ENCODE assay signal across 9 cellular contexts in the genomic region with DNA sequence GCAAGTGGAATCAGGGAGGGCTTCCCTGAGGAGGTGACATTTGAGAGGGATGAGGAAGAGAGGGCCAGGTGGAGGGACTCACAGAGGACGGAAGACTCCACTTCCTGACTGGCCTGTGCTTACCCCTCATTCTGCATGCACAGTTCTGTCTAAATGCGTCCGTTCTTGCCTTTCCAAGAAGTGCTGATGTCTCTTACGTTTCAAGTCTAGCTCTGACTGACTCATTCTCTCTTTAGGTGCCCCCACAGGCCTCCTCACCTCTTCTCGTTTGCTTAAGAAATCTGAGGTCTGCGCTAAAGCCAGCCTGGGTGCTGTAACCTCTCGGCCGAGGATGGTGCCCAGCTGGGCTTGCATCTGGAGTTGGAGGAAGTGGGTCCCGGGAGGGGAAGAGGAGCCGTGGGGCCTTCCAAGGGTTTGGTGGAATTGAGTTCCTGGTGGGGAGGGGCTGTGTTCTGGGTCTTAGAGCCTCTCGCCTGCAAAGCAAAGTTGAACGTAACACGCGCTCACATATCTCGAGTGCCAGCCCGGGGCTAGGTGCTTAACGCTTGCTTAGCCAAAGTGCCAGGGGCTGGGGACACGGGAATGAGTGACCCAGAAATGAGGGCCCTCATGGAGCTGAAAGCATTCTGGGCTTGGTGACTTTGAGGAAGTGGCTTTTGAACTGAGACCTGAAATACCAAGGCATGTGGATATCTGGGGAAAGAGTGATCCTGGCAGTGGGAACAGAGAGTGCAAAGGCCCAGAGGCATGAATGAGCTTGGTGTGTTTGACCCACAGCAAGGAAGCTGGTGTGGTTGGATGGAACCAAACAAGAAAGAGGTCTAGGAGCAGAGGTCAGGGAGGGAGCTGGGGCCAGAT. TPM values are rescaled to one million over a fixed set of nuclear protein-coding genes. Genes with fewer than 3 reads are reported as not detected.
DNase-seq lines count a peak whose midpoint lies in the region; ATAC-seq and TF ChIP-seq lines count a peak whose summit lies in the region.
"Had no signal": no experiment of that assay in that cellular context is flagged by ENCODE, and none has a peak within 500 bp of the region (broad histone marks: within the 10 kb centered on the region; RNA-seq: fewer than 3 reads in every experiment).

No MANE protein-coding gene starts in this region.

- H3K4me3 ChIP-seq in AG10803 (ENCODE audit: low read length) = no peak overlapping the region
- no peak overlapping the region for H3K4me3 ChIP-seq in HL-60 (replicated peaks; ENCODE audit: insufficient read depth, low read length)
- H3K4me3 ChIP-seq in MM.1S (ENCODE audit: low read length) = no peak overlapping the region

- H3K27me3 ChIP-seq in HL-60 (ENCODE audit: insufficient read depth, poor library complexity, severe bottlenecking) = no peaks in the 10 kb centered on the region
- no peaks in the 10 kb centered on the region for H3K27me3 ChIP-seq in foreskin keratinocyte
- H3K27me3 ChIP-seq in MM.1S (replicated peaks; ENCODE audit: insufficient read depth, low read length) = no peaks in the 10 kb centered on the region

- no peak overlapping the region for H2AFZ ChIP-seq in MM.1S (ENCODE audit: low read length)

- no peak for TF ChIP-seq CTCF in AG10803 (conservative IDR thresholded peaks at IDR 0.05; ENCODE audit: low read length)
- TF ChIP-seq CTCF in HL-60 (IDR thresholded peaks at IDR 0.05; ENCODE audit: insufficient read depth, low read length) = no peak
- TF ChIP-seq CTCF in foreskin keratinocyte (conservative IDR thresholded peaks at IDR 0.05) = no peak
- TF ChIP-seq CTCF in MM.1S (IDR thresholded peaks at IDR 0.05; ENCODE audit: low read length) = no peak

- peak overlapping the region; percentile 94 for H3K27ac Mint-ChIP-seq in activated CD8-positive, alpha-beta memory T cell treated with anti-CD3 and anti-CD28 coated beads, Interleukin-2, amount 10 ng/mL, durations not matched to agents 7 days and 5 days

- H3K4me3 Mint-ChIP-seq in activated CD8-positive, alpha-beta memory T cell treated with anti-CD3 and anti-CD28 coated beads, Interleukin-2, amount 10 ng/mL, durations not matched to agents 7 days and 5 days = peak overlapping the region; percentile 94

- H3K27ac ChIP-seq in HL-60 (replicated peaks) (peak overlapping the region; percentile 69), foreskin keratinocyte (peak overlapping the region; percentile 56), MM.1S (ENCODE audit: low read length) (no peak overlapping the region)
- H3K27ac ChIP-seq: C4-2B had no signal

- intact Hi-C loops in sciatic nerve (cut with DNase I) = no loop called here

- H3K4me1 ChIP-seq in foreskin keratinocyte (peaks cover 49% of the 10 kb centered on the region), MM.1S (ENCODE audit: low read length) (no peaks in the 10 kb centered on the region)

- no peaks in the 10 kb centered on the region for H3K9me2 ChIP-seq in MM.1S (replicated peaks; ENCODE audit: insufficient read depth, low read length)

- no peaks in the 10 kb centered on the region for H3K9me3 Mint-ChIP-seq in activated CD8-positive, alpha-beta memory T cell treated with anti-CD3 and anti-CD28 coated beads, Interleukin-2, amount 10 ng/mL, durations not matched to agents 7 days and 5 days (ENCODE audit: low read depth)

- peak; percentile 27 for DNase-seq in AG10803 (ENCODE audit: low read depth)
- DNase-seq in HL-60 (ENCODE audit: low read depth in 1 of 2, low spot score in 1 of 2) = peak; percentile 95 to 97
- peak; percentile 84 for DNase-seq in activated CD8-positive, alpha-beta memory T cell treated with anti-CD3 and anti-CD28 coated beads, Interleukin-2, amount 10 ng/mL, durations not matched to agents 7 days and 5 days
- peak; percentile 97 to 98 for DNase-seq in foreskin keratinocyte
- DNase-seq in sciatic nerve (ENCODE audit: low spot score) = peak; percentile 69
- no peak for DNase-seq in NCI-H748 (lab: John Stamatoyannopoulos, UW; ENCODE audit: unreplicated experiment)
- DNase-seq in MM.1S = no peak

- H3F3A ChIP-seq in MM.1S (ENCODE audit: insufficient read depth, low read length) = no peaks in the 10 kb centered on the region

- H3K4me1 Mint-ChIP-seq in activated CD8-positive, alpha-beta memory T cell treated with anti-CD3 and anti-CD28 coated beads, Interleukin-2, amount 10 ng/mL, durations not matched to agents 7 days and 5 days = peaks cover 75% of the 10 kb centered on the region

- CTCF ChIA-PET in activated CD8-positive, alpha-beta memory T cell treated with anti-CD3 and anti-CD28 coated beads, Interleukin-2, amount 10 ng/mL, durations not matched to agents 7 days and 5 days (lab: Charles Lee) = interaction anchor here (0.7 to 6.7 kb wide), 19 partner anchors 9 to 145 kb away, joined by 3 to 116 read pairs (median 5); a partner anchor contains a TSS

- no peaks in the 10 kb centered on the region for H3K27me3 Mint-ChIP-seq in activated CD8-positive, alpha-beta memory T cell treated with anti-CD3 and anti-CD28 coated beads, Interleukin-2, amount 10 ng/mL, durations not matched to agents 7 days and 5 days

- no peaks in the 10 kb centered on the region for H3K79me2 ChIP-seq in MM.1S (ENCODE audit: low read length)

- H3K9me3 ChIP-seq in MM.1S (replicated peaks; ENCODE audit: insufficient read depth, low read length) = no peaks in the 10 kb centered on the region

- H3K36me3 ChIP-seq in MM.1S (replicated peaks; ENCODE audit: insufficient read depth, low read length) = no peaks in the 10 kb centered on the region

- H3K36me3 Mint-ChIP-seq in activated CD8-positive, alpha-beta memory T cell treated with anti-CD3 and anti-CD28 coated beads, Interleukin-2, amount 10 ng/mL, durations not matched to agents 7 days and 5 days = peaks cover 61% of the 10 kb centered on the region

- peak; percentile 72 for ATAC-seq in activated CD8-positive, alpha-beta memory T cell treated with anti-CD3 and anti-CD28 coated beads, Interleukin-2, amount 10 ng/mL, durations not matched to agents 7 days and 5 days
- ATAC-seq in foreskin keratinocyte = peak; percentile 39
- ATAC-seq in sciatic nerve = peak; percentile 41
- ATAC-seq in HG02973 (IDR thresholded peaks at IDR 0.05; ENCODE audit: unreplicated experiment) = no peak

- H4K20me1 ChIP-seq in MM.1S (ENCODE audit: insufficient read depth, low read length) = no peaks in the 10 kb centered on the region

- no peak overlapping the region for H3K9ac ChIP-seq in MM.1S (ENCODE audit: low read length)

- H3K4me2 ChIP-seq in MM.1S (ENCODE audit: low read depth, low read length) = no peak overlapping the region

RNA-seq across cellular contexts. Expression of a gene that starts 4.9 kb away (rescaled TPM):
- total RNA-seq in activated CD8-positive, alpha-beta memory T cell treated with anti-CD3 and anti-CD28 coated beads, Interleukin-2, amount 10 ng/mL, durations not matched to agents 7 days and 5 days = 100 to 1,000 TPM; 155 to 190 TPM
- total RNA-seq in foreskin keratinocyte (78.4 and 83.6 TPM in 2 replicates), sciatic nerve (62.8 TPM)
- 50.4 and 57.1 TPM in 2 replicates for polyA plus RNA-seq in foreskin keratinocyte

RNA-seq across cellular contexts. Expression of a gene that starts 50.1 kb away (rescaled TPM):
- 10 to 100 TPM; 75.9 to 94.0 TPM for total RNA-seq in activated CD8-positive, alpha-beta memory T cell treated with anti-CD3 and anti-CD28 coated beads, Interleukin-2, amount 10 ng/mL, durations not matched to agents 7 days and 5 days
- 65.4 and 68.7 TPM in 2 replicates for total RNA-seq in foreskin keratinocyte
- polyA plus RNA-seq in foreskin keratinocyte = 88.8 and 91.5 TPM in 2 replicates
- 39.5 TPM for total RNA-seq in sciatic nerve

Comparison
In these comparisons a context has a peak if more than half of its experiments do, and no peak if none do; other contexts are left out.
1. DNase-seq: peak in AG10803 (single experiment), HL-60 (2 of 2), activated CD8-positive, alpha-beta memory T cell treated with anti-CD3 and anti-CD28 coated beads, Interleukin-2, amount 10 ng/mL, durations not matched to agents 7 days and 5 days (single experiment), foreskin keratinocyte (2 of 2) and sciatic nerve (single experiment); none in NCI-H748 (single experiment) and MM.1S (single experiment).